12 cellular contexts compared by ENCODE assay signal in the genomic region with DNA sequence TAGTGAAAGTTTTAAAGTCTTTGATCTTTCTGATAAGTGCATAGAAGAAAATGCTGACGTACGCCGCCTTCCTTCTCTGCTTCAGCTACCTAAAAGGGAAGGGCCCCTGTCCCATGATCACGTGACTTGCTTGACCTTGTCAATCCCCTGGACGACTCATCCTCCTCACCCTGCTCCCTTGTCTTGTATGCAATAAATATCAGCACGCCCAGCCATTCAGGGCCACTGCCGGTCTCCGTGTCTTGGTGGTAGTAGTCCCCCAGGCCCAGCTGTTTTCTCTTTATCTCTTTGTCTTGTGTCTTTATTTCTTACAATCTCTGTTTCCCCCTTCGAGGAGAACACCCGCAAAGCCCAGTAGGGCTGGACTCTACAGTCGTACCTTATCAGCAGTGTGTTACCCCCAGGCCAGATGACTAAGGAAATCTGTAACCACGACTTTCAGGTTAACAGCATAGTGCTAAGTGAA.
DNase-seq lines count a peak whose midpoint lies in the region; ATAC-seq lines count a peak whose summit lies in the region.
"Had no signal": no experiment of that assay in that cellular context is flagged by ENCODE, and none has a peak within 500 bp of the region (broad histone marks: within the 10 kb centered on the region; RNA-seq: fewer than 3 reads in every experiment).

No MANE protein-coding gene starts in this region.

- no peaks in the 10 kb centered on the region for H3K9me3 Mint-ChIP-seq in stimulated activated naive CD8-positive, alpha-beta T cell treated with anti-CD3 and anti-CD28 coated beads, Interleukin-15, Interleukin-2, amounts not matched to agents 100 ng/mL and 50 ng/mL, for 24 hours

- no peak for ATAC-seq in GM18517 (IDR thresholded peaks at IDR 0.05; ENCODE audit: unreplicated experiment)

- H3K27me3 Mint-ChIP-seq in stimulated activated naive CD8-positive, alpha-beta T cell treated with anti-CD3 and anti-CD28 coated beads, Interleukin-15, Interleukin-2, amounts not matched to agents 100 ng/mL and 50 ng/mL, for 24 hours: no peaks in the 10 kb centered on the region

- peak overlapping the region; percentile 56 for H3K4me3 Mint-ChIP-seq in stimulated activated naive CD8-positive, alpha-beta T cell treated with anti-CD3 and anti-CD28 coated beads, Interleukin-15, Interleukin-2, amounts not matched to agents 100 ng/mL and 50 ng/mL, for 24 hours

- H3K4me1 Mint-ChIP-seq in stimulated activated naive CD8-positive, alpha-beta T cell treated with anti-CD3 and anti-CD28 coated beads, Interleukin-15, Interleukin-2, amounts not matched to agents 100 ng/mL and 50 ng/mL, for 24 hours (ENCODE audit: low read depth): peaks cover 87% of the 10 kb centered on the region

- DNase-seq in activated effector memory CD4-positive, alpha-beta T cell treated with anti-CD3 and anti-CD28 coated beads, Interleukin-2, amount 50 U/mL, for 16 hours: peak; percentile 72
- no peak for DNase-seq in activated effector memory CD4-positive, alpha-beta T cell treated with Interleukin-2 at 50 U/mL for 16 hours
- peak; percentile 36 to 50 for DNase-seq in activated CD4-positive, alpha-beta T cell treated with anti-CD3 and anti-CD28 coated beads, Interleukin-2, amount 50 U/mL, for 48 hours
- DNase-seq in effector memory CD4-positive, alpha-beta T cell: no peak
- DNase-seq in NOMO-1 treated with dmso at 0.1 percent for 144 hours (lab: John Stamatoyannopoulos, UW; ENCODE audit: unreplicated experiment): no peak
- DNase-seq in effector CD8-positive, alpha-beta T cell (lab: John Stamatoyannopoulos, UW): no peak
- DNase-seq: DND-41, foreskin fibroblast, NCI-H2171 treated with DMSO at 0.1 percent for 48 hours, SHP77 treated with DMSO at 0.1 percent for 48 hours had no signal

- peaks cover 52% of the 10 kb centered on the region for H3K4me1 ChIP-seq in effector memory CD4-positive, alpha-beta T cell (ENCODE audit: control insufficient read depth, insufficient read depth, low read length, poor library complexity, severe bottlenecking)

- H3K27me3 ChIP-seq in effector memory CD4-positive, alpha-beta T cell (replicated peaks; ENCODE audit: control insufficient read depth, insufficient read depth, low read length, poor library complexity, severe bottlenecking): no peaks in the 10 kb centered on the region

- H3K36me3 ChIP-seq in effector memory CD4-positive, alpha-beta T cell (ENCODE audit: control insufficient read depth, insufficient read depth, low read length): peaks cover 17% of the 10 kb centered on the region

- peak overlapping the region; percentile 46 for H3K27ac ChIP-seq in effector memory CD4-positive, alpha-beta T cell (ENCODE audit: insufficient read depth, low read length, poor library complexity, severe bottlenecking)

- no peak overlapping the region for H3K4me3 ChIP-seq in effector memory CD4-positive, alpha-beta T cell (ENCODE audit: insufficient read depth, low read depth, low read length, poor library complexity, severe bottlenecking)

- no peaks in the 10 kb centered on the region for H3K9me3 ChIP-seq in effector memory CD4-positive, alpha-beta T cell (ENCODE audit: control insufficient read depth, low read length)

- H3K36me3 Mint-ChIP-seq in stimulated activated naive CD8-positive, alpha-beta T cell treated with anti-CD3 and anti-CD28 coated beads, Interleukin-15, Interleukin-2, amounts not matched to agents 100 ng/mL and 50 ng/mL, for 24 hours (ENCODE audit: low read depth): peaks cover 89% of the 10 kb centered on the region

- H3K27ac Mint-ChIP-seq in stimulated activated naive CD8-positive, alpha-beta T cell treated with anti-CD3 and anti-CD28 coated beads, Interleukin-15, Interleukin-2, amounts not matched to agents 100 ng/mL and 50 ng/mL, for 24 hours: peak overlapping the region; percentile 94

Comparison
In these comparisons a context has a peak if more than half of its experiments do, and no peak if none do; other contexts are left out.
1. DNase-seq: peak in activated effector memory CD4-positive, alpha-beta T cell treated with anti-CD3 and anti-CD28 coated beads, Interleukin-2, amount 50 U/mL, for 16 hours (single experiment) and activated CD4-positive, alpha-beta T cell treated with anti-CD3 and anti-CD28 coated beads, Interleukin-2, amount 50 U/mL, for 48 hours (2 of 2); none in activated effector memory CD4-positive, alpha-beta T cell treated with Interleukin-2 at 50 U/mL for 16 hours (single experiment), effector memory CD4-positive, alpha-beta T cell (0 of 3), NOMO-1 treated with dmso at 0.1 percent for 144 hours (single experiment) and effector CD8-positive, alpha-beta T cell (single experiment).